8 cellular contexts compared by ENCODE assay signal in the genomic region with DNA sequence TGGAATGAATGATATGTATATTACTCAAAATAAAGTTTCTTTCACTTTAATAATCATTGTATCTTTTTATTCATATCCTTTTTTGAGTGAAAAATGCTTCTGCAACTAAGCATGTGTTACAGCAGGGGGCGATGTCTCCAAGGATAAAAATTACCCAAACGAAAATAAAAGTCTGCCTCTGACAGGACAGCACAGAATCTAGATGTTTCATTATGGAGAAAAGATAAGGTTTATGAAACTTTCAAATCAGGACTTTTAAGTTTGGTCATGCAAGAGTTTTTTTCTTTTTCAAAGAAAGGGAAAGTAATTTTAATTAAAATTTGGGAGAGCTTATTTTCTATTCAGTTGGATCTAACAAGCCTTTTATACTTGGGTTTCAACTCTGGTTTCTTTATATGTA. TPM values are rescaled to one million over a fixed set of nuclear protein-coding genes. Genes with fewer than 3 reads are reported as not detected.
DNase-seq lines count a peak whose midpoint lies in the region; ATAC-seq, FAIRE-seq and TF ChIP-seq lines count a peak whose summit lies in the region.

No MANE protein-coding gene starts in this region.

- DNase-seq in GM12891 (ENCODE audit: insufficient read length, low spot score) (no peak), HS-5 (ENCODE audit: low read depth) (peak; percentile 34), SKM-1 (lab: John Stamatoyannopoulos, UW; ENCODE audit: unreplicated experiment) (peak; percentile 31), midbrain (lab: John Stamatoyannopoulos, UW) (peak; percentile 79), cerebellar nuclear complex (lab: John Stamatoyannopoulos, UW) (no peak)
- DNase-seq in effector CD4-positive, alpha-beta T cell, result peak; percentile 11

- TF ChIP-seq CTCF in C4-2B (conservative IDR thresholded peaks at IDR 0.05), result peak; percentile 92

- TF ChIP-seq POLR2A in GM12891 (IDR thresholded peaks at IDR 0.05; ENCODE audit: low read depth, low read length), result no peak

- ATAC-seq in GM18870 (IDR thresholded peaks at IDR 0.05; ENCODE audit: unreplicated experiment), result no peak

- FAIRE-seq in GM12891 (lab: Jason Lieb, UNC), result peak; percentile 48

- H3K27ac ChIP-seq in C4-2B, result no peak overlapping the region

TF ChIP-seq in GM12891, 5 proteins besides CTCF, POLR2A, EP300 and RAD21:
- TF ChIP-seq POLR2AphosphoS5 (IDR thresholded peaks at IDR 0.05; ENCODE audit: low read depth, low read length) (no peak), TAF1 (IDR thresholded peaks at IDR 0.05; ENCODE audit: low read depth, low read length) (no peak), POU2F2 (IDR thresholded peaks at IDR 0.05; ENCODE audit: low read depth, low read length) (no peak), SPI1 (IDR thresholded peaks at IDR 0.05; ENCODE audit: low read depth, low read length) (no peak), PAX5 (IDR thresholded peaks at IDR 0.05; ENCODE audit: insufficient read depth, low read length, severe bottlenecking) (no peak)
TF ChIP-seq in GM12891: peak in this region for 0.

RNA-seq across cellular contexts. Expression of gene TES, which starts 48.4 kb away (rescaled TPM):
- polyA plus RNA-seq in GM12891 (2012; ENCODE audit: low read depth, missing spikeins), result 28.3 TPM

Comparison
In these comparisons a context has a peak if more than half of its experiments do, and no peak if none do; other contexts are left out.
1. DNase-seq: peak in HS-5 (single experiment), SKM-1 (single experiment), effector CD4-positive, alpha-beta T cell (single experiment) and midbrain (single experiment); none in GM12891 (single experiment) and cerebellar nuclear complex (0 of 2).